Comparison of ENCODE assay signal across 16 cellular contexts in genomic region chr2:241007880-241008710, GRCh38. TPM values are rescaled to one million over a fixed set of nuclear protein-coding genes. Genes with fewer than 3 reads are reported as not detected.
DNase-seq lines count a peak whose midpoint lies in the region; ATAC-seq, FAIRE-seq and TF ChIP-seq lines count a peak whose summit lies in the region.
"Had no signal": no experiment of that assay in that cellular context is flagged by ENCODE, and none has a peak within 500 bp of the region (broad histone marks: within the 10 kb centered on the region; RNA-seq: fewer than 3 reads in every experiment).

No MANE protein-coding gene starts in this region.

- H3K27me3 Mint-ChIP-seq in MCF 10A (ENCODE audit: insufficient read depth, unreplicated experiment) = no peaks in the 10 kb centered on the region

- H3K4ac ChIP-seq in H1 (replicated peaks; ENCODE audit: insufficient read length, low read depth, low read length) = peak overlapping the region; percentile 89

- DNase-seq in breast epithelium (ENCODE audit: low spot score in 2 of 2) (peak in 1 of 2 donors; percentile 17), MCF 10A (ENCODE audit: unreplicated experiment) (no peak), H1 (ENCODE audit: low read depth in 1 of 2, low spot score in 2 of 2) (no peak), mucosa of gallbladder (ENCODE audit: low spot score) (peak; percentile 9), DMS114 treated with DMSO at 0.1 percent for 48 hours (lab: John Stamatoyannopoulos, UW; ENCODE audit: unreplicated experiment) (no peak), germinal center (ENCODE audit: low spot score) (no peak)
- no peak for DNase-seq in stimulated activated naive CD4-positive, alpha-beta T cell (lab: John Stamatoyannopoulos, UW)
- DNase-seq: activated CD4-positive, alpha-beta T cell treated with anti-CD3 and anti-CD28 coated beads, Interleukin-2, amount 50 U/mL, for 1 hour; DMS 273 treated with DMSO at 0.1 percent for 48 hours; NCI-H1092; NCI-H345; nucleus accumbens; OCI-M1 had no signal

- H2BK15ac ChIP-seq in H1 (ENCODE audit: low read length) = peak overlapping the region; percentile 81; the same call in 1 of the 2 replicates

- H3K79me1 ChIP-seq in H1 (ENCODE audit: low read depth, low read length) = no peaks in the 10 kb centered on the region

- no peak overlapping the region for H3K4me3 Mint-ChIP-seq in MCF 10A (ENCODE audit: unreplicated experiment)

- no peak overlapping the region for H3K14ac ChIP-seq in H1 (ENCODE audit: insufficient read length)

- H3K4me2 ChIP-seq in H1 (ENCODE audit: insufficient read depth in 1 of 2, low read depth in 2 of 2, low read length in 2 of 2) = no peak overlapping the region
- H3K4me2 ChIP-seq: hepatocyte had no signal

- H3K23me2 ChIP-seq in H1 (ENCODE audit: low read depth, low read length) = peaks cover 2% of the 10 kb centered on the region; the same call in 1 of the 2 replicates

- H3K27me3 ChIP-seq in breast epithelium (no peaks in the 10 kb centered on the region), H1 (replicated peaks in 1 of 4; ENCODE audit: control insufficient read depth in 3 of 4, extremely low read depth in 1 of 4, insufficient read depth in 3 of 4, low read length in 3 of 4) (no peaks in the 10 kb centered on the region)
- H3K27me3 ChIP-seq: hepatocyte, tibial nerve had no signal

- H2AFZ ChIP-seq in H1 (ENCODE audit: low read length) = no peak overlapping the region
- H2AFZ ChIP-seq: hepatocyte had no signal

- ATAC-seq in GM19324 (IDR thresholded peaks at IDR 0.05; ENCODE audit: low FRiP score, unreplicated experiment) = no peak

- H3K36me3 Mint-ChIP-seq in MCF 10A (ENCODE audit: insufficient read depth, unreplicated experiment) = peaks cover 16% of the 10 kb centered on the region

- no peak; a peak in 1 of 4 replicates for TF ChIP-seq RAD21 in H1 (IDR thresholded peaks at IDR 0.05 in 1 of 2, conservative IDR thresholded peaks at IDR 0.05 in 1 of 2; ENCODE audit: low read depth in 2 of 2, low read length in 2 of 2)

- H3K4me1 ChIP-seq in breast epithelium = peaks cover 9 to 17% of the 10 kb centered on the region in 2 donors
- H3K4me1 ChIP-seq in H1 (replicated peaks in 1 of 4; ENCODE audit: control insufficient read depth in 3 of 4, insufficient read depth in 4 of 4, low read length in 3 of 4) = peaks cover 0 to 19% (median 15%) of the 10 kb centered on the region in 4 experiments; a peak in 6 of 7 replicates

- no peak overlapping the region for H4K5ac ChIP-seq in H1 (ENCODE audit: insufficient read length, low read depth, low read length)

- peaks cover 19% of the 10 kb centered on the region for H3K9me3 Mint-ChIP-seq in MCF 10A (ENCODE audit: unreplicated experiment)

- no peak overlapping the region for H3K27ac Mint-ChIP-seq in MCF 10A (ENCODE audit: low read depth, unreplicated experiment)

- H4K20me1 ChIP-seq in H1 (replicated peaks in 1 of 2; ENCODE audit: control insufficient read depth in 1 of 2, insufficient read depth in 2 of 2, low read length in 2 of 2) = no peaks in the 10 kb centered on the region

- peaks cover 12% of the 10 kb centered on the region for H3K4me1 Mint-ChIP-seq in MCF 10A (ENCODE audit: insufficient read depth, unreplicated experiment)

- FAIRE-seq in H1 (lab: Jason Lieb, UNC) = no peak

- no peak for TF ChIP-seq EP300 in H1 (IDR thresholded peaks at IDR 0.05; ENCODE audit: borderline replicate concordance in 1 of 2, low read depth in 2 of 2, low read length in 2 of 2)

- H3K9ac ChIP-seq in H1 (replicated peaks in 1 of 4; ENCODE audit: extremely low read depth in 1 of 4, low read depth in 3 of 4, low read length in 3 of 4) = no peak overlapping the region

- H3K79me2 ChIP-seq in H1 (ENCODE audit: control insufficient read depth in 1 of 2, insufficient read depth in 2 of 2, low read length in 2 of 2) = no peaks in the 10 kb centered on the region
- H3K79me2 ChIP-seq: hepatocyte had no signal

- no peak overlapping the region for H3K23ac ChIP-seq in H1 (ENCODE audit: insufficient read length)

- H3K27ac ChIP-seq in breast epithelium (peak overlapping the region; percentile 10 to 89), H1 (ENCODE audit: low read depth, low read length) (no peak overlapping the region)
- H3K27ac ChIP-seq: hepatocyte, tibial nerve had no signal

- no peak overlapping the region for H4K8ac ChIP-seq in H1 (ENCODE audit: extremely low read depth, insufficient read depth, low read length)

- no peak overlapping the region for H2BK120ac ChIP-seq in H1 (replicated peaks; ENCODE audit: low read depth, low read length)

- peak overlapping the region; percentile 94; the same call in 1 of the 2 replicates for H2BK12ac ChIP-seq in H1 (ENCODE audit: low read depth, low read length)

- no peak overlapping the region for H2BK20ac ChIP-seq in H1 (ENCODE audit: low read length)

- BruUV-seq in MCF 10A (replicated peaks; lab: Mats Ljungman, UMichigan) = no TSS peak

- POLR2A ChIA-PET in MCF 10A (lab: Yijun Ruan, JAX) = interaction anchor here (0.6 to 1.5 kb wide), 3 partner anchors 35 to 587 kb away, joined by 3 to 4 read pairs (median 3); no protein-coding TSS in a partner anchor
- POLR2A ChIA-PET in H1 (lab: Charles Lee; ENCODE audit: partially characterized antibody) = interaction anchor here (2.4 kb wide), 1 partner anchor 10 kb away, joined by 9 read pairs; no protein-coding TSS in a partner anchor

- CTCF ChIA-PET in MCF 10A (lab: Yijun Ruan, JAX) = interaction anchor here (0.7 to 1.0 kb wide), 2 partner anchors 58 to 164 kb away, joined by 4 read pairs; no protein-coding TSS in a partner anchor
- CTCF ChIA-PET in H1 (lab: Charles Lee; ENCODE audit: partially characterized antibody) = interaction anchor here (0.9 to 3.7 kb wide), 4 partner anchors 9 to 97 kb away, joined by 3 to 11 read pairs (median 3); partner anchors contain the start of gene SNED1

- peak overlapping the region; percentile 30 for H4K91ac ChIP-seq in H1 (replicated peaks; ENCODE audit: insufficient read length, low read length)

- no peak for TF ChIP-seq CTCF in breast epithelium (IDR thresholded peaks at IDR 0.05)
- no peak for TF ChIP-seq CTCF in MCF 10A (IDR thresholded peaks at IDR 0.05; ENCODE audit: unreplicated experiment)
- TF ChIP-seq CTCF in H1 (IDR thresholded peaks at IDR 0.05; ENCODE audit: control extremely low read depth in 1 of 3, insufficient read depth in 1 of 3, low read depth in 1 of 3, low read length in 3 of 3) = no peak

- H3K4me3 ChIP-seq in breast epithelium = no peak overlapping the region
- no peak overlapping the region for H3K4me3 ChIP-seq in H1 (ENCODE audit: extremely low read depth in 1 of 4, insufficient read depth in 2 of 4, low read depth in 3 of 4, low read length in 4 of 4)
- H3K4me3 ChIP-seq: hepatocyte, tibial nerve had no signal

- TF ChIP-seq POLR2A in breast epithelium (IDR thresholded peaks at IDR 0.05) = no peak
- no peak for TF ChIP-seq POLR2A in H1 (IDR thresholded peaks at IDR 0.05; ENCODE audit: control extremely low read depth in 1 of 2, low read depth in 2 of 2, low read length in 2 of 2)

- H3K36me3 ChIP-seq in breast epithelium (no peaks in the 10 kb centered on the region), H1 (ENCODE audit: control insufficient read depth in 2 of 4, insufficient read depth in 4 of 4, low read length in 3 of 4) (no peaks in the 10 kb centered on the region)

- intact Hi-C loops in breast epithelium (cut with DNase I; ENCODE audit: low total_unique reads) (no loop called here), MCF 10A (cut with micrococcal nuclease) (no loop called here)

- peaks cover 11 to 25% of the 10 kb centered on the region in 2 donors for H3K9me3 ChIP-seq in breast epithelium
- H3K9me3 ChIP-seq in H1 (ENCODE audit: insufficient read depth in 2 of 2, low read depth in 1 of 2, low read length in 1 of 2) = peaks cover 11 to 13% of the 10 kb centered on the region in 2 experiments

- 82% methylated on average over 17 of the region's 20 CpGs; no CpG with 5 or more reads in 1 of the 2 experiments for WGBS in H1 (ENCODE audit: extremely low coverage in 1 of 2, insufficient coverage in 1 of 2, insufficient read length in 1 of 2, insufficient replicate concordance in 2 of 2, low coverage in 1 of 2, low lambda C conversion rate in 2 of 2, missing lambda C conversion rate in 1 of 2), 2 experiments

- H2BK5ac ChIP-seq in H1 (ENCODE audit: low read depth, low read length) = no peak overlapping the region

- H3K56ac ChIP-seq in H1 (replicated peaks; ENCODE audit: insufficient read length, low read depth, low read length) = no peak overlapping the region

- H3K18ac ChIP-seq in H1 (ENCODE audit: extremely low read depth, low read length) = no peak overlapping the region

- H2AK5ac ChIP-seq in H1 (ENCODE audit: low read depth, low read length) = no peak overlapping the region

TF ChIP-seq in H1, 55 proteins besides CTCF, POLR2A, EP300 and RAD21:
- no peak for TF ChIP-seq GTF2F1 (IDR thresholded peaks at IDR 0.05; ENCODE audit: borderline replicate concordance, low read depth, low read length)
- no peak for TF ChIP-seq EZH2 (IDR thresholded peaks at IDR 0.05; ENCODE audit: low read depth, low read length, severe bottlenecking)
- TF ChIP-seq SIX5 (IDR thresholded peaks at IDR 0.05; ENCODE audit: low read depth, low read length) = no peak
- TF ChIP-seq CHD2 (IDR thresholded peaks at IDR 0.05; ENCODE audit: low read length) = no peak
- TF ChIP-seq SIN3A (conservative IDR thresholded peaks at IDR 0.05 in 1 of 2, IDR thresholded peaks at IDR 0.05 in 1 of 2; ENCODE audit: low read depth in 1 of 2, low read length in 2 of 2) = no peak
- TF ChIP-seq SP2 (IDR thresholded peaks at IDR 0.05; ENCODE audit: low read length) = no peak
- no peak for TF ChIP-seq SUZ12 (IDR thresholded peaks at IDR 0.05; ENCODE audit: low read length)
- TF ChIP-seq MAFK (IDR thresholded peaks at IDR 0.05; ENCODE audit: low read depth, low read length) = no peak
- TF ChIP-seq CBX8 (IDR thresholded peaks at IDR 0.05; ENCODE audit: borderline replicate concordance, low read depth, low read length) = no peak
- TF ChIP-seq JUND (IDR thresholded peaks at IDR 0.05; ENCODE audit: low read length) = no peak
- no peak for TF ChIP-seq BACH1 (IDR thresholded peaks at IDR 0.05; ENCODE audit: low read length)

RNA-seq across cellular contexts. Expression of gene SNED1, which starts 9.7 kb away (rescaled TPM):
- 10 to 100 TPM; 27.1 to 46.9 (median 35.2) TPM for total RNA-seq in breast epithelium
- 18.0 and 22.0 TPM in 2 replicates for total RNA-seq in MCF 10A (2022)
- total RNA-seq in H1 (2021; fragmentation: NEBNext Ultra II Directional; extraction: Animal tissue kit (Norgen Biotek cat#: 25700)) = 1.9 and 2.4 TPM in 2 replicates
- 1.9 and 2.6 TPM in 2 replicates for polyA plus RNA-seq in H1 (2011; rRNA removed)
- polyA plus RNA-seq in H1 (2011; cell fraction: cytosol; rRNA removed) = 1.7 TPM
- 8.2 TPM for polyA plus RNA-seq in H1 (2011; cell fraction: nucleus; rRNA removed)
- polyA plus RNA-seq in H1 (2012, experiment 1 of 2) = 1.1 to 1.8 TPM (median 1.6 TPM) in 4 replicates
- polyA plus RNA-seq in H1 (2012, experiment 2 of 2) = 0.67 TPM
- polyA plus RNA-seq in H1 (2013, experiment 1 of 2) = 0.95 TPM
- polyA plus RNA-seq in H1 (2013, experiment 2 of 2) = 1.0 TPM
- polyA minus RNA-seq in H1 (2011; rRNA and poly(A)+ RNA removed) = 3.0 and 3.2 TPM in 2 replicates
- 5.0 TPM for polyA minus RNA-seq in H1 (2011; cell fraction: cytosol; rRNA and poly(A)+ RNA removed)
- 11.6 TPM for polyA minus RNA-seq in H1 (2011; cell fraction: nucleus; rRNA and poly(A)+ RNA removed)
- 40.9 TPM for total RNA-seq in mucosa of gallbladder
